ENCODE assay signal across 2 cellular contexts in the genomic region with DNA sequence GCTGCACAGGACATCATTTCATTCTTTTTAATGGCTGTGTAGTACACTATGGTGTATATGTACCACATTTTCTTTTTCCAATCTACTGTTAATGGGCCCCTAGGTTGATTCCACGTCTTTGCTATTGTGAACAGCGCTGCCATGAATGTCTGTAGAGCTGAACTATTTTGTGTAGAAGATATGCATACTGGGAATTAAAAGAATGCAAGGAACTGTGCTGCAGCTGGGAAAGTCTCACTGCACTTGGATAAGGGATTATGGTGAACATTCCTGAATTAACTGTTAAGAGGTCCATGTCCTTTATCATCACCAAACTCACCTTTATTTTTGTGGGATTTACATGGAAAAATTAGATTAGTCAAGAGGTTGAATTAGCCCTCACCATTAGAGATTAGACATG.
TF ChIP-seq lines count a peak whose summit lies in the region.

No MANE protein-coding gene starts in this region.

TF ChIP-seq in SK-N-SH treated with all-trans-retinoic acid at 6 μM for 48 hours, 23 proteins besides CTCF, POLR2A, EP300 and RAD21:
- TF ChIP-seq, protein P1, sequence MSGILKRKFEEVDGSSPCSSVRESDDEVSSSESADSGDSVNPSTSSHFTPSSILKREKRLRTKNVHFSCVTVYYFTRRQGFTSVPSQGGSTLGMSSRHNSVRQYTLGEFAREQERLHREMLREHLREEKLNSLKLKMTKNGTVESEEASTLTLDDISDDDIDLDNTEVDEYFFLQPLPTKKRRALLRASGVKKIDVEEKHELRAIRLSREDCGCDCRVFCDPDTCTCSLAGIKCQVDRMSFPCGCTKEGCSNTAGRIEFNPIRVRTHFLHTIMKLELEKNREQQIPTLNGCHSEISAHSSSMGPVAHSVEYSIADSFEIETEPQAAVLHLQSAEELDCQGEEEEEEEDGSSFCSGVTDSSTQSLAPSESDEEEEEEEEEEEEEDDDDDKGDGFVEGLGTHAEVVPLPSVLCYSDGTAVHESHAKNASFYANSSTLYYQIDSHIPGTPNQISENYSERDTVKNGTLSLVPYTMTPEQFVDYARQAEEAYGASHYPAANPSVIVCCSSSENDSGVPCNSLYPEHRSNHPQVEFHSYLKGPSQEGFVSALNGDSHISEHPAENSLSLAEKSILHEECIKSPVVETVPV (CRISPR knock-in tag; IDR thresholded peaks at IDR 0.05) = no peak
- no peak for TF ChIP-seq ARNTL (CRISPR knock-in tag; IDR thresholded peaks at IDR 0.05; ENCODE audit: borderline replicate concordance, low read depth)
- TF ChIP-seq, protein P2, sequence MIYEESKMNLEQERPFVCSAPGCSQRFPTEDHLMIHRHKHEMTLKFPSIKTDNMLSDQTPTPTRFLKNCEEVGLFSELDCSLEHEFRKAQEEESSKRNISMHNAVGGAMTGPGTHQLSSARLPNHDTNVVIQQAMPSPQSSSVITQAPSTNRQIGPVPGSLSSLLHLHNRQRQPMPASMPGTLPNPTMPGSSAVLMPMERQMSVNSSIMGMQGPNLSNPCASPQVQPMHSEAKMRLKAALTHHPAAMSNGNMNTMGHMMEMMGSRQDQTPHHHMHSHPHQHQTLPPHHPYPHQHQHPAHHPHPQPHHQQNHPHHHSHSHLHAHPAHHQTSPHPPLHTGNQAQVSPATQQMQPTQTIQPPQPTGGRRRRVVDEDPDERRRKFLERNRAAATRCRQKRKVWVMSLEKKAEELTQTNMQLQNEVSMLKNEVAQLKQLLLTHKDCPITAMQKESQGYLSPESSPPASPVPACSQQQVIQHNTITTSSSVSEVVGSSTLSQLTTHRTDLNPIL (CRISPR knock-in tag; IDR thresholded peaks at IDR 0.05; ENCODE audit: low read depth) = no peak
- TF ChIP-seq, protein P3, sequence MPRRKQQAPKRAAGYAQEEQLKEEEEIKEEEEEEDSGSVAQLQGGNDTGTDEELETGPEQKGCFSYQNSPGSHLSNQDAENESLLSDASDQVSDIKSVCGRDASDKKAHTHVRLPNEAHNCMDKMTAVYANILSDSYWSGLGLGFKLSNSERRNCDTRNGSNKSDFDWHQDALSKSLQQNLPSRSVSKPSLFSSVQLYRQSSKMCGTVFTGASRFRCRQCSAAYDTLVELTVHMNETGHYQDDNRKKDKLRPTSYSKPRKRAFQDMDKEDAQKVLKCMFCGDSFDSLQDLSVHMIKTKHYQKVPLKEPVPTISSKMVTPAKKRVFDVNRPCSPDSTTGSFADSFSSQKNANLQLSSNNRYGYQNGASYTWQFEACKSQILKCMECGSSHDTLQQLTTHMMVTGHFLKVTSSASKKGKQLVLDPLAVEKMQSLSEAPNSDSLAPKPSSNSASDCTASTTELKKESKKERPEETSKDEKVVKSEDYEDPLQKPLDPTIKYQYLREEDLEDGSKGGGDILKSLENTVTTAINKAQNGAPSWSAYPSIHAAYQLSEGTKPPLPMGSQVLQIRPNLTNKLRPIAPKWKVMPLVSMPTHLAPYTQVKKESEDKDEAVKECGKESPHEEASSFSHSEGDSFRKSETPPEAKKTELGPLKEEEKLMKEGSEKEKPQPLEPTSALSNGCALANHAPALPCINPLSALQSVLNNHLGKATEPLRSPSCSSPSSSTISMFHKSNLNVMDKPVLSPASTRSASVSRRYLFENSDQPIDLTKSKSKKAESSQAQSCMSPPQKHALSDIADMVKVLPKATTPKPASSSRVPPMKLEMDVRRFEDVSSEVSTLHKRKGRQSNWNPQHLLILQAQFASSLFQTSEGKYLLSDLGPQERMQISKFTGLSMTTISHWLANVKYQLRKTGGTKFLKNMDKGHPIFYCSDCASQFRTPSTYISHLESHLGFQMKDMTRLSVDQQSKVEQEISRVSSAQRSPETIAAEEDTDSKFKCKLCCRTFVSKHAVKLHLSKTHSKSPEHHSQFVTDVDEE (CRISPR knock-in tag; IDR thresholded peaks at IDR 0.05) = no peak
- no peak for TF ChIP-seq SNAI2 (CRISPR knock-in tag; IDR thresholded peaks at IDR 0.05)
- no peak for TF ChIP-seq RARB (CRISPR knock-in tag; IDR thresholded peaks at IDR 0.05)
- no peak for TF ChIP-seq PPARA (CRISPR knock-in tag; IDR thresholded peaks at IDR 0.05; ENCODE audit: borderline replicate concordance)
- no peak for TF ChIP-seq ZNF565 (CRISPR knock-in tag; conservative IDR thresholded peaks at IDR 0.05; ENCODE audit: low read depth)
- no peak for TF ChIP-seq ZC3H10 (CRISPR knock-in tag; IDR thresholded peaks at IDR 0.05)
- no peak for TF ChIP-seq ZFP30 (CRISPR knock-in tag; IDR thresholded peaks at IDR 0.05)
- TF ChIP-seq CSDC2 (CRISPR knock-in tag; IDR thresholded peaks at IDR 0.05) = no peak
- no peak for TF ChIP-seq TCF4 (CRISPR knock-in tag; IDR thresholded peaks at IDR 0.05; ENCODE audit: borderline replicate concordance)
- no peak for TF ChIP-seq OSR1 (CRISPR knock-in tag; IDR thresholded peaks at IDR 0.05)
- no peak for TF ChIP-seq BACH2 (CRISPR knock-in tag; IDR thresholded peaks at IDR 0.05; ENCODE audit: borderline replicate concordance)
- no peak for TF ChIP-seq ISL1 (CRISPR knock-in tag; IDR thresholded peaks at IDR 0.05)
- TF ChIP-seq ZFP3 (CRISPR knock-in tag; IDR thresholded peaks at IDR 0.05) = no peak
- TF ChIP-seq ZNF8 (CRISPR knock-in tag; IDR thresholded peaks at IDR 0.05) = no peak
- TF ChIP-seq TOX (CRISPR knock-in tag; IDR thresholded peaks at IDR 0.05; ENCODE audit: borderline replicate concordance) = no peak

TF ChIP-seq in SK-N-SH, 30 proteins besides CTCF, POLR2A, EP300 and RAD21:
- no peak for TF ChIP-seq TAF1 (IDR thresholded peaks at IDR 0.05; ENCODE audit: borderline replicate concordance, low read depth, low read length)
- TF ChIP-seq MEF2A (IDR thresholded peaks at IDR 0.05; ENCODE audit: borderline replicate concordance, low read depth) = no peak
- TF ChIP-seq NRF1 (IDR thresholded peaks at IDR 0.05; ENCODE audit: low read depth, low read length) = no peak
- no peak for TF ChIP-seq GABPA (IDR thresholded peaks at IDR 0.05; ENCODE audit: low read depth)
- no peak for TF ChIP-seq JUND (IDR thresholded peaks at IDR 0.05)
- no peak for TF ChIP-seq RXRA (IDR thresholded peaks at IDR 0.05; ENCODE audit: borderline replicate concordance, low read depth)
- no peak for TF ChIP-seq POLR2AphosphoS5 (IDR thresholded peaks at IDR 0.05; ENCODE audit: low read depth, low read length)
- no peak for TF ChIP-seq SIN3A (IDR thresholded peaks at IDR 0.05; ENCODE audit: borderline replicate concordance, low read depth, low read length)
- no peak for TF ChIP-seq NFIC (IDR thresholded peaks at IDR 0.05; ENCODE audit: borderline replicate concordance)
- TF ChIP-seq, protein P4, sequence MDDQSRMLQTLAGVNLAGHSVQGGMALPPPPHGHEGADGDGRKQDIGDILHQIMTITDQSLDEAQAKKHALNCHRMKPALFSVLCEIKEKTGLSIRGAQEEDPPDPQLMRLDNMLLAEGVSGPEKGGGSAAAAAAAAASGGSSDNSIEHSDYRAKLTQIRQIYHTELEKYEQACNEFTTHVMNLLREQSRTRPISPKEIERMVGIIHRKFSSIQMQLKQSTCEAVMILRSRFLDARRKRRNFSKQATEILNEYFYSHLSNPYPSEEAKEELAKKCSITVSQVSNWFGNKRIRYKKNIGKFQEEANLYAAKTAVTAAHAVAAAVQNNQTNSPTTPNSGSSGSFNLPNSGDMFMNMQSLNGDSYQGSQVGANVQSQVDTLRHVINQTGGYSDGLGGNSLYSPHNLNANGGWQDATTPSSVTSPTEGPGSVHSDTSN (IDR thresholded peaks at IDR 0.05) = no peak
- TF ChIP-seq, protein P5, sequence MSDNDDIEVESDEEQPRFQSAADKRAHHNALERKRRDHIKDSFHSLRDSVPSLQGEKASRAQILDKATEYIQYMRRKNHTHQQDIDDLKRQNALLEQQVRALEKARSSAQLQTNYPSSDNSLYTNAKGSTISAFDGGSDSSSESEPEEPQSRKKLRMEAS (IDR thresholded peaks at IDR 0.05; ENCODE audit: low read depth) = no peak
- TF ChIP-seq, protein P6, sequence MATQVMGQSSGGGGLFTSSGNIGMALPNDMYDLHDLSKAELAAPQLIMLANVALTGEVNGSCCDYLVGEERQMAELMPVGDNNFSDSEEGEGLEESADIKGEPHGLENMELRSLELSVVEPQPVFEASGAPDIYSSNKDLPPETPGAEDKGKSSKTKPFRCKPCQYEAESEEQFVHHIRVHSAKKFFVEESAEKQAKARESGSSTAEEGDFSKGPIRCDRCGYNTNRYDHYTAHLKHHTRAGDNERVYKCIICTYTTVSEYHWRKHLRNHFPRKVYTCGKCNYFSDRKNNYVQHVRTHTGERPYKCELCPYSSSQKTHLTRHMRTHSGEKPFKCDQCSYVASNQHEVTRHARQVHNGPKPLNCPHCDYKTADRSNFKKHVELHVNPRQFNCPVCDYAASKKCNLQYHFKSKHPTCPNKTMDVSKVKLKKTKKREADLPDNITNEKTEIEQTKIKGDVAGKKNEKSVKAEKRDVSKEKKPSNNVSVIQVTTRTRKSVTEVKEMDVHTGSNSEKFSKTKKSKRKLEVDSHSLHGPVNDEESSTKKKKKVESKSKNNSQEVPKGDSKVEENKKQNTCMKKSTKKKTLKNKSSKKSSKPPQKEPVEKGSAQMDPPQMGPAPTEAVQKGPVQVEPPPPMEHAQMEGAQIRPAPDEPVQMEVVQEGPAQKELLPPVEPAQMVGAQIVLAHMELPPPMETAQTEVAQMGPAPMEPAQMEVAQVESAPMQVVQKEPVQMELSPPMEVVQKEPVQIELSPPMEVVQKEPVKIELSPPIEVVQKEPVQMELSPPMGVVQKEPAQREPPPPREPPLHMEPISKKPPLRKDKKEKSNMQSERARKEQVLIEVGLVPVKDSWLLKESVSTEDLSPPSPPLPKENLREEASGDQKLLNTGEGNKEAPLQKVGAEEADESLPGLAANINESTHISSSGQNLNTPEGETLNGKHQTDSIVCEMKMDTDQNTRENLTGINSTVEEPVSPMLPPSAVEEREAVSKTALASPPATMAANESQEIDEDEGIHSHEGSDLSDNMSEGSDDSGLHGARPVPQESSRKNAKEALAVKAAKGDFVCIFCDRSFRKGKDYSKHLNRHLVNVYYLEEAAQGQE (IDR thresholded peaks at IDR 0.05; ENCODE audit: low read depth, low read length) = no peak
